Comparison of ENCODE assay signal across 1 cellular context in the genomic region with DNA sequence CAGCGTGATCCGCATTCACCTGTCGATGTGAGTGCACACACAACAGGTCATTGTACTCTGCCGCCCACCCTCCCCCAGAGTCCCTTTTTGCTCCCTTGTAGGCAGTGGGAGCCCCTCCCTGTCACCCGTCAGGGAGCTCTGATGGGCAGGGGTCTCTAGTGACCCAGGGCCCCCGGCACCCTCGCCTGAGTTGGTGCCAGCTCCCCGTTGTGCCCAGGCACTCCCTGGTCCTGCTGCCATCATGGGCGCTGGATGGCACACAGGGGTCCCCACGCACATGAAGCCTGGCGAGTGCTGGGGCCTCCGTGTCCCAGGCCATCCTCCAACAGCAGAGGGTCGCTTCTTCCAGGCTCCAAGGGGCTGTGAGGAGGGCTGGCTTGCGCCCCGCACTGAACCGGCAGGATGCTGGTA.
TF ChIP-seq lines count a peak whose summit lies in the region.

No MANE protein-coding gene starts in this region.

TF ChIP-seq in SK-N-SH, 30 proteins besides CTCF, POLR2A, EP300 and RAD21 (continued from another document):
- TF ChIP-seq, protein P1, sequence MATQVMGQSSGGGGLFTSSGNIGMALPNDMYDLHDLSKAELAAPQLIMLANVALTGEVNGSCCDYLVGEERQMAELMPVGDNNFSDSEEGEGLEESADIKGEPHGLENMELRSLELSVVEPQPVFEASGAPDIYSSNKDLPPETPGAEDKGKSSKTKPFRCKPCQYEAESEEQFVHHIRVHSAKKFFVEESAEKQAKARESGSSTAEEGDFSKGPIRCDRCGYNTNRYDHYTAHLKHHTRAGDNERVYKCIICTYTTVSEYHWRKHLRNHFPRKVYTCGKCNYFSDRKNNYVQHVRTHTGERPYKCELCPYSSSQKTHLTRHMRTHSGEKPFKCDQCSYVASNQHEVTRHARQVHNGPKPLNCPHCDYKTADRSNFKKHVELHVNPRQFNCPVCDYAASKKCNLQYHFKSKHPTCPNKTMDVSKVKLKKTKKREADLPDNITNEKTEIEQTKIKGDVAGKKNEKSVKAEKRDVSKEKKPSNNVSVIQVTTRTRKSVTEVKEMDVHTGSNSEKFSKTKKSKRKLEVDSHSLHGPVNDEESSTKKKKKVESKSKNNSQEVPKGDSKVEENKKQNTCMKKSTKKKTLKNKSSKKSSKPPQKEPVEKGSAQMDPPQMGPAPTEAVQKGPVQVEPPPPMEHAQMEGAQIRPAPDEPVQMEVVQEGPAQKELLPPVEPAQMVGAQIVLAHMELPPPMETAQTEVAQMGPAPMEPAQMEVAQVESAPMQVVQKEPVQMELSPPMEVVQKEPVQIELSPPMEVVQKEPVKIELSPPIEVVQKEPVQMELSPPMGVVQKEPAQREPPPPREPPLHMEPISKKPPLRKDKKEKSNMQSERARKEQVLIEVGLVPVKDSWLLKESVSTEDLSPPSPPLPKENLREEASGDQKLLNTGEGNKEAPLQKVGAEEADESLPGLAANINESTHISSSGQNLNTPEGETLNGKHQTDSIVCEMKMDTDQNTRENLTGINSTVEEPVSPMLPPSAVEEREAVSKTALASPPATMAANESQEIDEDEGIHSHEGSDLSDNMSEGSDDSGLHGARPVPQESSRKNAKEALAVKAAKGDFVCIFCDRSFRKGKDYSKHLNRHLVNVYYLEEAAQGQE (IDR thresholded peaks at IDR 0.05; ENCODE audit: low read depth, low read length): no peak
- no peak for TF ChIP-seq RXRA (IDR thresholded peaks at IDR 0.05; ENCODE audit: borderline replicate concordance, low read depth)
- no peak for TF ChIP-seq TCF12 (IDR thresholded peaks at IDR 0.05)
- TF ChIP-seq NRF1 (IDR thresholded peaks at IDR 0.05; ENCODE audit: low read depth, low read length): no peak
- no peak for TF ChIP-seq CHD2 (IDR thresholded peaks at IDR 0.05; ENCODE audit: low read length, partially characterized antibody)
- no peak for TF ChIP-seq RFX5 (IDR thresholded peaks at IDR 0.05; ENCODE audit: low read length)
- TF ChIP-seq IRF3 (IDR thresholded peaks at IDR 0.05; ENCODE audit: low read depth, low read length): no peak
- TF ChIP-seq JUND (IDR thresholded peaks at IDR 0.05): no peak
- no peak for TF ChIP-seq FOSL2 (IDR thresholded peaks at IDR 0.05; ENCODE audit: borderline replicate concordance, low read depth)
- TF ChIP-seq, protein P2, sequence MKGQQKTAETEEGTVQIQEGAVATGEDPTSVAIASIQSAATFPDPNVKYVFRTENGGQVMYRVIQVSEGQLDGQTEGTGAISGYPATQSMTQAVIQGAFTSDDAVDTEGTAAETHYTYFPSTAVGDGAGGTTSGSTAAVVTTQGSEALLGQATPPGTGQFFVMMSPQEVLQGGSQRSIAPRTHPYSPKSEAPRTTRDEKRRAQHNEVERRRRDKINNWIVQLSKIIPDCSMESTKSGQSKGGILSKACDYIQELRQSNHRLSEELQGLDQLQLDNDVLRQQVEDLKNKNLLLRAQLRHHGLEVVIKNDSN (IDR thresholded peaks at IDR 0.05; ENCODE audit: borderline replicate concordance, low read depth): no peak
- no peak for TF ChIP-seq NFIC (IDR thresholded peaks at IDR 0.05; ENCODE audit: borderline replicate concordance)
- TF ChIP-seq, protein P3, sequence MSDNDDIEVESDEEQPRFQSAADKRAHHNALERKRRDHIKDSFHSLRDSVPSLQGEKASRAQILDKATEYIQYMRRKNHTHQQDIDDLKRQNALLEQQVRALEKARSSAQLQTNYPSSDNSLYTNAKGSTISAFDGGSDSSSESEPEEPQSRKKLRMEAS (IDR thresholded peaks at IDR 0.05; ENCODE audit: low read depth): no peak
- TF ChIP-seq ELF1 (IDR thresholded peaks at IDR 0.05): no peak
- no peak for TF ChIP-seq FOXM1 (IDR thresholded peaks at IDR 0.05; ENCODE audit: low read depth)
- no peak for TF ChIP-seq SIN3A (IDR thresholded peaks at IDR 0.05; ENCODE audit: borderline replicate concordance, low read depth, low read length)
